ENCODE assay signal across 19 cellular contexts in genomic region chr2:26049641-26050040, GRCh38.
"Had no signal": no experiment of that assay in that cellular context is flagged by ENCODE, and none has a peak within 500 bp of the region (broad histone marks: within the 10 kb centered on the region; RNA-seq: fewer than 3 reads in every experiment).

No MANE protein-coding gene starts in this region.

- H3K36me3 ChIP-seq: cardiac muscle cell, left ventricle myocardium inferior, right lobe of liver, transverse colon, vagina had no signal

- ATAC-seq: esophagus mucosa; right lobe of liver; stimulated activated effector memory CD8-positive, alpha-beta T cell treated with anti-CD3 and anti-CD28 coated beads, Interleukin-12 subunit alpha, Interleukin-12 subunit beta, amount 100 ng/mL, for 72 hours had no signal

- H3K27me3 Mint-ChIP-seq: activated CD4-positive, alpha-beta memory T cell treated with anti-CD3 and anti-CD28 coated beads for 36 hours had no signal

- H3K27ac Mint-ChIP-seq: activated CD4-positive, alpha-beta memory T cell treated with anti-CD3 and anti-CD28 coated beads for 36 hours; stimulated activated effector memory CD8-positive, alpha-beta T cell treated with anti-CD3 and anti-CD28 coated beads, Interleukin-12 subunit alpha, Interleukin-12 subunit beta, amount 100 ng/mL, for 72 hours; T-helper 1 cell treated with Interleukin-12 subunit alpha and Interleukin-12 subunit beta and Interleukin-4 antibody, amounts not matched to agents 30 μg/mL and 1 μg/mL, for 36 hours had no signal

- H3K4me3 ChIP-seq: cardiac muscle cell, left ventricle myocardium inferior, right lobe of liver, skin epidermis, transverse colon, vagina had no signal

- H3K4me3 Mint-ChIP-seq: activated CD4-positive, alpha-beta memory T cell treated with anti-CD3 and anti-CD28 coated beads for 36 hours; stimulated activated effector memory CD8-positive, alpha-beta T cell treated with anti-CD3 and anti-CD28 coated beads, Interleukin-12 subunit alpha, Interleukin-12 subunit beta, amount 100 ng/mL, for 72 hours; T-helper 1 cell treated with Interleukin-12 subunit alpha and Interleukin-12 subunit beta and Interleukin-4 antibody, amounts not matched to agents 30 μg/mL and 1 μg/mL, for 36 hours had no signal

- H3K9me3 Mint-ChIP-seq: activated CD4-positive, alpha-beta memory T cell treated with anti-CD3 and anti-CD28 coated beads for 36 hours; stimulated activated effector memory CD8-positive, alpha-beta T cell treated with anti-CD3 and anti-CD28 coated beads, Interleukin-12 subunit alpha, Interleukin-12 subunit beta, amount 100 ng/mL, for 72 hours; T-helper 1 cell treated with Interleukin-12 subunit alpha and Interleukin-12 subunit beta and Interleukin-4 antibody, amounts not matched to agents 30 μg/mL and 1 μg/mL, for 36 hours had no signal

- H3K27ac ChIP-seq: cardiac muscle cell, left ventricle myocardium inferior, right lobe of liver, skin epidermis, transverse colon, vagina had no signal

- H3K27me3 ChIP-seq: cardiac muscle cell, right lobe of liver, transverse colon, vagina had no signal

- H3K9me3 ChIP-seq: left ventricle myocardium inferior, right lobe of liver, transverse colon, vagina had no signal

- DNase-seq: activated CD4-positive, alpha-beta memory T cell treated with anti-CD3 and anti-CD28 coated beads for 36 hours; activated CD4-positive, alpha-beta T cell treated with anti-CD3 and anti-CD28 coated beads for 4 hours; activated CD4-positive, CD25-positive, alpha-beta regulatory T cell; activated gamma-delta T cell; activated naive CD4-positive, alpha-beta T cell treated with anti-CD3 and anti-CD28 coated beads, Interleukin-2, amount 50 U/mL, for 16 hours; dermis blood vessel endothelial cell; effector CD8-positive, alpha-beta T cell; hippocampal formation; left ventricle myocardium inferior; posterior cingulate gyrus; right lobe of liver; stimulated activated CD4-positive, alpha-beta T cell treated with anti-CD3 and anti-CD28 coated beads, Interleukin-2, amount 100 ng/mL, for 24 hours; transverse colon had no signal
